In genomic region chr15:28019594-28020320, GRCh38 we compare ENCODE assay signal across 23 cellular contexts.
DNase-seq lines count a peak whose midpoint lies in the region; ATAC-seq and TF ChIP-seq lines count a peak whose summit lies in the region.
"Had no signal": no experiment of that assay in that cellular context is flagged by ENCODE, and none has a peak within 500 bp of the region (broad histone marks: within the 10 kb centered on the region; RNA-seq: fewer than 3 reads in every experiment).

No MANE protein-coding gene starts in this region.

- TF ChIP-seq EP300 in esophagus muscularis mucosa (IDR thresholded peaks at IDR 0.05): no peak

- H3K27me3 ChIP-seq in H7 (ENCODE audit: control insufficient read depth, insufficient read depth, low read length) (peaks cover 2% of the 10 kb centered on the region; the same call in 1 of the 2 replicates), RWPE2 (ENCODE audit: insufficient read depth, poor library complexity, severe bottlenecking) (no peaks in the 10 kb centered on the region), esophagus muscularis mucosa (no peaks in the 10 kb centered on the region)
- H3K27me3 ChIP-seq: SJSA1 had no signal

- DNase-seq in H7 (peak; percentile 74), RWPE2 (ENCODE audit: low spot score) (peak; percentile 56), esophagus muscularis mucosa (ENCODE audit: extremely low spot score) (peak; percentile 82), posterior vena cava (ENCODE audit: low spot score) (peak; percentile 74), NCI-H2107 treated with DMSO at 0.1 percent for 48 hours (lab: John Stamatoyannopoulos, UW; ENCODE audit: unreplicated experiment) (no peak), GM20000 (ENCODE audit: low spot score) (no peak), HEK293T (ENCODE audit: extremely low spot score) (no peak)
- DNase-seq: activated CD4-positive, alpha-beta memory T cell treated with anti-CD3 and anti-CD28 coated beads, Interleukin-2, amount 10 ng/mL, durations not matched to agents 7 days and 5 days; DND-41; kidney; lower lobe of right lung; mucosa of descending colon; NCI-H1105 treated with DMSO at 0.1 percent for 48 hours; NCI-H2029; NCI-H226; stimulated activated CD4-positive, alpha-beta T cell treated with anti-CD3 and anti-CD28 coated beads, Interleukin-4, amount 100 ng/mL, for 24 hours; substantia nigra; T-helper 1 cell had no signal

- TF ChIP-seq CTCF in RWPE2 (IDR thresholded peaks at IDR 0.05; ENCODE audit: poor library complexity, severe bottlenecking): no peak
- TF ChIP-seq CTCF in esophagus muscularis mucosa (IDR thresholded peaks at IDR 0.05): no peak
- TF ChIP-seq CTCF in GM20000 (IDR thresholded peaks at IDR 0.05; ENCODE audit: extremely low read depth, missing control alignments): no peak

- H3K4me3 ChIP-seq in H7 (ENCODE audit: insufficient read depth, low read depth, low read length) (no peak overlapping the region), RWPE2 (ENCODE audit: severe bottlenecking) (no peak overlapping the region), esophagus muscularis mucosa (no peak overlapping the region)
- H3K4me3 ChIP-seq: lower lobe of right lung, mucosa of descending colon, SJSA1 had no signal

- H3K4me1 ChIP-seq in RWPE2 (ENCODE audit: insufficient read depth, poor library complexity, severe bottlenecking): no peaks in the 10 kb centered on the region
- H3K4me1 ChIP-seq in esophagus muscularis mucosa: peaks cover 0 to 7% (median 0%) of the 10 kb centered on the region in 4 donors
- H3K4me1 ChIP-seq: lower lobe of right lung, SJSA1 had no signal

- intact Hi-C loops in esophagus muscularis mucosa (cut with DNase I): no loop called here
- intact Hi-C loops in posterior vena cava (cut with DNase I): no loop called here

- no peak for ATAC-seq in RWPE2 (ENCODE audit: low read depth)
- ATAC-seq: activated naive CD4-positive, alpha-beta T cell treated with anti-CD3 and anti-CD28 coated beads, Interleukin-2, amount 50 U/mL, for 72 hours; activated T-helper 17 cell treated with anti-CD3 and anti-CD28 coated beads, Interleukin-2, amount 50 U/mL, for 72 hours; lower lobe of right lung; mucosa of descending colon; sciatic nerve; stimulated activated memory B cell treated with anti-CD40 and anti-IgM and Interleukin-4, amounts not matched to agents 10 μg/mL and 1 μg/mL and 100 μg/mL, for 72 hours had no signal

- CTCF ChIA-PET in HEK293T (lab: Yijun Ruan, JAX): no interaction called here

- POLR2A ChIA-PET in HEK293T (lab: Yijun Ruan, JAX): no interaction called here

- TF ChIP-seq POLR2A in esophagus muscularis mucosa (IDR thresholded peaks at IDR 0.05; ENCODE audit: low read depth): no peak

- WGBS in esophagus muscularis mucosa: 84% methylated on average over 16 of the region's 19 CpGs

- no peak overlapping the region for H3K27ac ChIP-seq in RWPE2 (ENCODE audit: poor library complexity, severe bottlenecking)
- H3K27ac ChIP-seq in esophagus muscularis mucosa (replicated peaks in 1 of 4): no peak overlapping the region
- H3K27ac ChIP-seq: lower lobe of right lung, SJSA1 had no signal

- no peaks in the 10 kb centered on the region for H3K9me3 ChIP-seq in RWPE2 (ENCODE audit: severe bottlenecking)
- no peaks in the 10 kb centered on the region for H3K9me3 ChIP-seq in esophagus muscularis mucosa
- H3K9me3 ChIP-seq: lower lobe of right lung, mucosa of descending colon, SJSA1 had no signal

- H3K36me3 ChIP-seq in H7 (replicated peaks; ENCODE audit: control insufficient read depth, insufficient read depth, low read length) (no peaks in the 10 kb centered on the region), RWPE2 (ENCODE audit: low read depth) (no peaks in the 10 kb centered on the region), esophagus muscularis mucosa (no peaks in the 10 kb centered on the region)
- H3K36me3 ChIP-seq: lower lobe of right lung, SJSA1 had no signal

TF ChIP-seq in HEK293T, 16 proteins besides CTCF, POLR2A, EP300 and RAD21:
- no peak for TF ChIP-seq SP1 (IDR thresholded peaks at IDR 0.05)
- TF ChIP-seq ZNF384 (IDR thresholded peaks at IDR 0.05): no peak
- TF ChIP-seq LEF1 (IDR thresholded peaks at IDR 0.05; ENCODE audit: borderline replicate concordance): no peak
- TF ChIP-seq NFRKB (IDR thresholded peaks at IDR 0.05): no peak
- TF ChIP-seq FOXK2 (IDR thresholded peaks at IDR 0.05): no peak
- no peak for TF ChIP-seq ARNT (IDR thresholded peaks at IDR 0.05)

Comparison
In these comparisons a context has a peak if more than half of its experiments do, and no peak if none do; other contexts are left out.
1. DNase-seq: peak in H7 (single experiment), RWPE2 (single experiment), esophagus muscularis mucosa (single experiment) and posterior vena cava (single experiment); none in NCI-H2107 treated with DMSO at 0.1 percent for 48 hours (single experiment), GM20000 (single experiment) and HEK293T (single experiment).